In genomic region chr20:14688045-14688444, GRCh38 we compare ENCODE assay signal across 20 cellular contexts.
DNase-seq lines count a peak whose midpoint lies in the region; ATAC-seq and TF ChIP-seq lines count a peak whose summit lies in the region.
"Had no signal": no experiment of that assay in that cellular context is flagged by ENCODE, and none has a peak within 500 bp of the region (broad histone marks: within the 10 kb centered on the region; RNA-seq: fewer than 3 reads in every experiment).

No MANE protein-coding gene starts in this region.

- H3K27me3 ChIP-seq in SK-N-SH (ENCODE audit: insufficient read depth), result no peaks in the 10 kb centered on the region
- H3K27me3 ChIP-seq in hepatocyte, result no peaks in the 10 kb centered on the region
- H3K27me3 ChIP-seq: BE2C; BLaER1 treated with 17β-estradiol and CSF1 and Interleukin-3, amounts not matched to agents 10 nM and 100 nM had no signal

- H3K9me3 ChIP-seq in SK-N-SH (no peaks in the 10 kb centered on the region), hepatocyte (ENCODE audit: low read depth) (no peaks in the 10 kb centered on the region)
- H3K9me3 ChIP-seq: BE2C; BLaER1 treated with 17β-estradiol and CSF1 and Interleukin-3, amounts not matched to agents 10 nM and 100 nM had no signal

- DNase-seq in NCI-H1105 treated with DMSO at 0.1 percent for 48 hours (lab: John Stamatoyannopoulos, UW), result peak; percentile 27
- no peak for DNase-seq in NCI-H1105 (lab: John Stamatoyannopoulos, UW)
- peak; percentile 45 for DNase-seq in SK-N-SH
- no peak for DNase-seq in mesothelial cell of epicardium (ENCODE audit: low spot score in 2 of 2, unreplicated experiment in 2 of 2)
- DNase-seq in hepatocyte (ENCODE audit: low spot score), result no peak
- DNase-seq in EL, result no peak
- no peak for DNase-seq in activated CD8-positive, alpha-beta memory T cell treated with anti-CD3 and anti-CD28 coated beads, Interleukin-2, amount 10 ng/mL, durations not matched to agents 7 days and 5 days
- DNase-seq: AML-193; BE2C; CD4-positive, alpha-beta T cell; CD8-positive, alpha-beta memory T cell; DMS 273 treated with DMSO at 0.1 percent for 48 hours; DMS79; GF-D8; H9 had no signal

- H3K9me3 Mint-ChIP-seq in mesothelial cell of epicardium, result no peaks in the 10 kb centered on the region
- H3K9me3 Mint-ChIP-seq in activated CD8-positive, alpha-beta memory T cell treated with anti-CD3 and anti-CD28 coated beads, Interleukin-2, amount 10 ng/mL, durations not matched to agents 7 days and 5 days (ENCODE audit: low read depth), result peaks cover 6% of the 10 kb centered on the region
- H3K9me3 Mint-ChIP-seq: GM23338, H9 had no signal

- H3K27me3 Mint-ChIP-seq in mesothelial cell of epicardium (ENCODE audit: low read depth), result no peaks in the 10 kb centered on the region
- no peaks in the 10 kb centered on the region for H3K27me3 Mint-ChIP-seq in activated CD8-positive, alpha-beta memory T cell treated with anti-CD3 and anti-CD28 coated beads, Interleukin-2, amount 10 ng/mL, durations not matched to agents 7 days and 5 days
- H3K27me3 Mint-ChIP-seq: CD4-positive, alpha-beta T cell; CD8-positive, alpha-beta memory T cell had no signal

- CTCF ChIA-PET in SK-N-SH (lab: Yijun Ruan, JAX), result interaction anchor here (0.7 kb wide), 1 partner anchor 353 kb away, joined by 3 read pairs; no protein-coding TSS in a partner anchor
- CTCF ChIA-PET in activated CD8-positive, alpha-beta memory T cell treated with anti-CD3 and anti-CD28 coated beads, Interleukin-2, amount 10 ng/mL, durations not matched to agents 7 days and 5 days (lab: Charles Lee), result no interaction called here

- H3K36me3 Mint-ChIP-seq in mesothelial cell of epicardium, result no peaks in the 10 kb centered on the region
- H3K36me3 Mint-ChIP-seq in activated CD8-positive, alpha-beta memory T cell treated with anti-CD3 and anti-CD28 coated beads, Interleukin-2, amount 10 ng/mL, durations not matched to agents 7 days and 5 days, result no peaks in the 10 kb centered on the region
- H3K36me3 Mint-ChIP-seq: CD14-positive monocyte; CD8-positive, alpha-beta memory T cell had no signal

- no peaks in the 10 kb centered on the region for H3K36me3 ChIP-seq in SK-N-SH (replicated peaks in 1 of 2; ENCODE audit: control insufficient read depth in 1 of 2, insufficient read depth in 2 of 2, low read length in 1 of 2)
- no peaks in the 10 kb centered on the region for H3K36me3 ChIP-seq in hepatocyte (replicated peaks; ENCODE audit: insufficient read depth, low read depth)
- H3K36me3 ChIP-seq: BE2C; BLaER1 treated with 17β-estradiol and CSF1 and Interleukin-3, amounts not matched to agents 10 nM and 100 nM had no signal

- no peak overlapping the region for H3K4me2 ChIP-seq in SK-N-SH
- no peak overlapping the region for H3K4me2 ChIP-seq in hepatocyte
- H3K4me2 ChIP-seq: BLaER1 treated with 17β-estradiol and CSF1 and Interleukin-3, amounts not matched to agents 10 nM and 100 nM; GM23338 had no signal

- TF ChIP-seq EP300 in SK-N-SH (IDR thresholded peaks at IDR 0.05; ENCODE audit: borderline replicate concordance in 1 of 2, low read depth in 1 of 2, low read length in 1 of 2), result peak in 1 of 2 experiments; percentile 70; a peak in 2 of 4 replicates

- no peak overlapping the region for H3K4me3 ChIP-seq in SK-N-SH (ENCODE audit: low read depth in 2 of 2, low read length in 1 of 2)
- no peak overlapping the region for H3K4me3 ChIP-seq in hepatocyte
- H3K4me3 ChIP-seq: BLaER1 treated with 17β-estradiol and CSF1 and Interleukin-3, amounts not matched to agents 10 nM and 100 nM; GM23338 had no signal

- TF ChIP-seq CTCF in SK-N-SH (IDR thresholded peaks at IDR 0.05), result no peak
- TF ChIP-seq CTCF in mesothelial cell of epicardium (IDR thresholded peaks at IDR 0.05; ENCODE audit: unreplicated experiment), result no peak
- TF ChIP-seq CTCF in hepatocyte (IDR thresholded peaks at IDR 0.05; ENCODE audit: poor library complexity), result no peak

- H3F3A ChIP-seq in SK-N-SH (replicated peaks; ENCODE audit: insufficient read depth), result no peaks in the 10 kb centered on the region

- H3K4me1 Mint-ChIP-seq in mesothelial cell of epicardium, result peaks cover 24% of the 10 kb centered on the region
- no peaks in the 10 kb centered on the region for H3K4me1 Mint-ChIP-seq in activated CD8-positive, alpha-beta memory T cell treated with anti-CD3 and anti-CD28 coated beads, Interleukin-2, amount 10 ng/mL, durations not matched to agents 7 days and 5 days
- H3K4me1 Mint-ChIP-seq: CD14-positive monocyte; CD8-positive, alpha-beta memory T cell; GM23338 had no signal

- POLR2A ChIA-PET in SK-N-SH (lab: Yijun Ruan, JAX), result no interaction called here

- ATAC-seq in activated CD8-positive, alpha-beta memory T cell treated with anti-CD3 and anti-CD28 coated beads, Interleukin-2, amount 10 ng/mL, durations not matched to agents 7 days and 5 days, result no peak
- ATAC-seq: GM23338, HCT116 had no signal

- H3K9me2 ChIP-seq in SK-N-SH (no peaks in the 10 kb centered on the region), hepatocyte (replicated peaks; ENCODE audit: insufficient read depth) (peaks cover 5% of the 10 kb centered on the region)

- no peak overlapping the region for H2AFZ ChIP-seq in SK-N-SH (ENCODE audit: low read depth)
- no peak overlapping the region for H2AFZ ChIP-seq in hepatocyte
- H2AFZ ChIP-seq: GM23338 had no signal

- WGBS in SK-N-SH (ENCODE audit: low lambda C conversion rate), result 22% methylated on average over 2 of the region's 2 CpGs
- WGBS in hepatocyte (ENCODE audit: low lambda C conversion rate, missing lambda C conversion rate), result 62% methylated on average over 2 of the region's 2 CpGs

- no peak overlapping the region for H3K9ac ChIP-seq in SK-N-SH
- H3K9ac ChIP-seq: BLaER1 treated with 17β-estradiol and CSF1 and Interleukin-3, amounts not matched to agents 10 nM and 100 nM had no signal

- H3K4me1 ChIP-seq in SK-N-SH (ENCODE audit: control insufficient read depth in 1 of 2, insufficient read depth in 2 of 2, low read depth in 1 of 2, low read length in 1 of 2), result no peaks in the 10 kb centered on the region; a peak in 1 of 4 replicates
- no peaks in the 10 kb centered on the region for H3K4me1 ChIP-seq in hepatocyte (ENCODE audit: insufficient read depth)
- H3K4me1 ChIP-seq: BLaER1 treated with 17β-estradiol and CSF1 and Interleukin-3, amounts not matched to agents 10 nM and 100 nM had no signal

- H4K20me1 ChIP-seq in SK-N-SH (ENCODE audit: insufficient read depth) (no peaks in the 10 kb centered on the region), hepatocyte (ENCODE audit: insufficient read depth, poor library complexity, severe bottlenecking) (no peaks in the 10 kb centered on the region)
- H4K20me1 ChIP-seq: BLaER1 treated with 17β-estradiol and CSF1 and Interleukin-3, amounts not matched to agents 10 nM and 100 nM had no signal

- H3K27ac Mint-ChIP-seq in mesothelial cell of epicardium, result peak overlapping the region; percentile 40
- H3K27ac Mint-ChIP-seq in activated CD8-positive, alpha-beta memory T cell treated with anti-CD3 and anti-CD28 coated beads, Interleukin-2, amount 10 ng/mL, durations not matched to agents 7 days and 5 days, result no peak overlapping the region
- H3K27ac Mint-ChIP-seq: CD14-positive monocyte; CD4-positive, alpha-beta T cell; CD8-positive, alpha-beta memory T cell; GM23338; H9 had no signal

- H3K27ac ChIP-seq in SK-N-SH (ENCODE audit: low read depth in 2 of 2, low read length in 1 of 2) (peak overlapping the region in 1 of 2 experiments; percentile 6; a peak in 1 of 4 replicates), hepatocyte (no peak overlapping the region)
- H3K27ac ChIP-seq: 22Rv1; BLaER1 treated with 17β-estradiol and CSF1 and Interleukin-3, amounts not matched to agents 10 nM and 100 nM had no signal

- no peaks in the 10 kb centered on the region for H3K79me2 ChIP-seq in SK-N-SH (ENCODE audit: insufficient read depth)
- no peaks in the 10 kb centered on the region for H3K79me2 ChIP-seq in hepatocyte

- TF ChIP-seq RAD21 in SK-N-SH (IDR thresholded peaks at IDR 0.05; ENCODE audit: low read length), result no peak

- no peak overlapping the region for H3K4me3 Mint-ChIP-seq in mesothelial cell of epicardium
- H3K4me3 Mint-ChIP-seq in activated CD8-positive, alpha-beta memory T cell treated with anti-CD3 and anti-CD28 coated beads, Interleukin-2, amount 10 ng/mL, durations not matched to agents 7 days and 5 days, result no peak overlapping the region
- H3K4me3 Mint-ChIP-seq: CD14-positive monocyte; CD4-positive, alpha-beta T cell; CD8-positive, alpha-beta memory T cell; GM23338; H9 had no signal

TF ChIP-seq in SK-N-SH, 30 proteins besides CTCF, POLR2A, EP300 and RAD21:
- TF ChIP-seq NRF1 (IDR thresholded peaks at IDR 0.05; ENCODE audit: low read depth, low read length) (no peak), PBX3 (IDR thresholded peaks at IDR 0.05) (0 out of 2 replicates have a peak, but pooled peaks have one; percentile 10), RCOR1 (IDR thresholded peaks at IDR 0.05; ENCODE audit: low read length) (0 out of 2 replicates have a peak, but pooled peaks have one; percentile 49), GATA2 (CRISPR knock-in tag; IDR thresholded peaks at IDR 0.05) (peak; percentile 77), TCF12 (IDR thresholded peaks at IDR 0.05) (0 out of 2 replicates have a peak, but pooled peaks have one; percentile 16), FOXM1 (IDR thresholded peaks at IDR 0.05; ENCODE audit: low read depth) (no peak)
TF ChIP-seq in SK-N-SH: peak in this region for 4.

Comparison
In these comparisons a context has a peak if more than half of its experiments do, and no peak if none do; other contexts are left out.
1. DNase-seq: peak in NCI-H1105 treated with DMSO at 0.1 percent for 48 hours (single experiment) and SK-N-SH (single experiment); none in NCI-H1105 (single experiment), mesothelial cell of epicardium (0 of 2), hepatocyte (single experiment), EL (single experiment) and activated CD8-positive, alpha-beta memory T cell treated with anti-CD3 and anti-CD28 coated beads, Interleukin-2, amount 10 ng/mL, durations not matched to agents 7 days and 5 days (single experiment).